In genomic region chr2:74391580-74392448, GRCh38 we compare ENCODE assay signal across 1 cellular context.
A peak's percentile ranks its signal among the peaks of the same experiment; 100 is the strongest.
TF ChIP-seq lines count a peak whose summit lies in the region.

No MANE protein-coding gene starts in this region.

TF ChIP-seq in HepG2, 621 proteins besides CTCF, POLR2A, EP300 and RAD21 (continued from another document and continues in another):
- TF ChIP-seq, protein P1, sequence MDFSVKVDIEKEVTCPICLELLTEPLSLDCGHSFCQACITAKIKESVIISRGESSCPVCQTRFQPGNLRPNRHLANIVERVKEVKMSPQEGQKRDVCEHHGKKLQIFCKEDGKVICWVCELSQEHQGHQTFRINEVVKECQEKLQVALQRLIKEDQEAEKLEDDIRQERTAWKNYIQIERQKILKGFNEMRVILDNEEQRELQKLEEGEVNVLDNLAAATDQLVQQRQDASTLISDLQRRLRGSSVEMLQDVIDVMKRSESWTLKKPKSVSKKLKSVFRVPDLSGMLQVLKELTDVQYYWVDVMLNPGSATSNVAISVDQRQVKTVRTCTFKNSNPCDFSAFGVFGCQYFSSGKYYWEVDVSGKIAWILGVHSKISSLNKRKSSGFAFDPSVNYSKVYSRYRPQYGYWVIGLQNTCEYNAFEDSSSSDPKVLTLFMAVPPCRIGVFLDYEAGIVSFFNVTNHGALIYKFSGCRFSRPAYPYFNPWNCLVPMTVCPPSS (IDR thresholded peaks at IDR 0.05): no peak
- TF ChIP-seq, protein P2, sequence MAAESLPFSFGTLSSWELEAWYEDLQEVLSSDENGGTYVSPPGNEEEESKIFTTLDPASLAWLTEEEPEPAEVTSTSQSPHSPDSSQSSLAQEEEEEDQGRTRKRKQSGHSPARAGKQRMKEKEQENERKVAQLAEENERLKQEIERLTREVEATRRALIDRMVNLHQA (CRISPR knock-in tag; IDR thresholded peaks at IDR 0.05): no peak
- TF ChIP-seq ZMYM2 (CRISPR knock-in tag; IDR thresholded peaks at IDR 0.05): no peak
- no peak for TF ChIP-seq TCF7 (IDR thresholded peaks at IDR 0.05; ENCODE audit: low read depth)
- peak; percentile 84; the same call in 1 of the 2 replicates for TF ChIP-seq REPIN1 (CRISPR knock-in tag; IDR thresholded peaks at IDR 0.05; ENCODE audit: borderline replicate concordance, low read depth)
- TF ChIP-seq ZNF337 (CRISPR knock-in tag; IDR thresholded peaks at IDR 0.05; ENCODE audit: borderline replicate concordance, low read depth): 0 out of 2 replicates have a peak, but pooled peaks have one; percentile 40
- TF ChIP-seq SNAPC4 (CRISPR knock-in tag; IDR thresholded peaks at IDR 0.05): no peak
- TF ChIP-seq DNMT1 (CRISPR knock-in tag; IDR thresholded peaks at IDR 0.05): no peak
- 0 out of 2 replicates have a peak, but pooled peaks have one; percentile 54 for TF ChIP-seq ZFAT (CRISPR knock-in tag; conservative IDR thresholded peaks at IDR 0.05)
- TF ChIP-seq, protein P3, sequence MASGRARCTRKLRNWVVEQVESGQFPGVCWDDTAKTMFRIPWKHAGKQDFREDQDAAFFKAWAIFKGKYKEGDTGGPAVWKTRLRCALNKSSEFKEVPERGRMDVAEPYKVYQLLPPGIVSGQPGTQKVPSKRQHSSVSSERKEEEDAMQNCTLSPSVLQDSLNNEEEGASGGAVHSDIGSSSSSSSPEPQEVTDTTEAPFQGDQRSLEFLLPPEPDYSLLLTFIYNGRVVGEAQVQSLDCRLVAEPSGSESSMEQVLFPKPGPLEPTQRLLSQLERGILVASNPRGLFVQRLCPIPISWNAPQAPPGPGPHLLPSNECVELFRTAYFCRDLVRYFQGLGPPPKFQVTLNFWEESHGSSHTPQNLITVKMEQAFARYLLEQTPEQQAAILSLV (CRISPR knock-in tag; IDR thresholded peaks at IDR 0.05; ENCODE audit: borderline replicate concordance): no peak; the same call in 1 of the 2 replicates
- TF ChIP-seq XRCC5 (optimal IDR thresholded peaks at IDR 0.05; ENCODE audit: low read length): peak; percentile 99
- TF ChIP-seq HNF1A (IDR thresholded peaks at IDR 0.05; ENCODE audit: low read depth): no peak
- no peak for TF ChIP-seq HNF1A (CRISPR knock-in tag; IDR thresholded peaks at IDR 0.05; ENCODE audit: borderline replicate concordance)
- TF ChIP-seq U2AF1 (optimal IDR thresholded peaks at IDR 0.05; ENCODE audit: low read depth, low read length): peak; percentile 76
- peak; percentile 90 for TF ChIP-seq ASH2L (IDR thresholded peaks at IDR 0.05; ENCODE audit: insufficient read length, low read depth, low read length)
- TF ChIP-seq ZNF704 (CRISPR knock-in tag; IDR thresholded peaks at IDR 0.05; ENCODE audit: borderline replicate concordance): no peak
- peak; percentile 82 for TF ChIP-seq ZMYM4 (CRISPR knock-in tag; IDR thresholded peaks at IDR 0.05)
- TF ChIP-seq, protein P4, sequence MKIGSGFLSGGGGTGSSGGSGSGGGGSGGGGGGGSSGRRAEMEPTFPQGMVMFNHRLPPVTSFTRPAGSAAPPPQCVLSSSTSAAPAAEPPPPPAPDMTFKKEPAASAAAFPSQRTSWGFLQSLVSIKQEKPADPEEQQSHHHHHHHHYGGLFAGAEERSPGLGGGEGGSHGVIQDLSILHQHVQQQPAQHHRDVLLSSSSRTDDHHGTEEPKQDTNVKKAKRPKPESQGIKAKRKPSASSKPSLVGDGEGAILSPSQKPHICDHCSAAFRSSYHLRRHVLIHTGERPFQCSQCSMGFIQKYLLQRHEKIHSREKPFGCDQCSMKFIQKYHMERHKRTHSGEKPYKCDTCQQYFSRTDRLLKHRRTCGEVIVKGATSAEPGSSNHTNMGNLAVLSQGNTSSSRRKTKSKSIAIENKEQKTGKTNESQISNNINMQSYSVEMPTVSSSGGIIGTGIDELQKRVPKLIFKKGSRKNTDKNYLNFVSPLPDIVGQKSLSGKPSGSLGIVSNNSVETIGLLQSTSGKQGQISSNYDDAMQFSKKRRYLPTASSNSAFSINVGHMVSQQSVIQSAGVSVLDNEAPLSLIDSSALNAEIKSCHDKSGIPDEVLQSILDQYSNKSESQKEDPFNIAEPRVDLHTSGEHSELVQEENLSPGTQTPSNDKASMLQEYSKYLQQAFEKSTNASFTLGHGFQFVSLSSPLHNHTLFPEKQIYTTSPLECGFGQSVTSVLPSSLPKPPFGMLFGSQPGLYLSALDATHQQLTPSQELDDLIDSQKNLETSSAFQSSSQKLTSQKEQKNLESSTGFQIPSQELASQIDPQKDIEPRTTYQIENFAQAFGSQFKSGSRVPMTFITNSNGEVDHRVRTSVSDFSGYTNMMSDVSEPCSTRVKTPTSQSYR (CRISPR knock-in tag; IDR thresholded peaks at IDR 0.05; ENCODE audit: borderline replicate concordance): no peak
- TF ChIP-seq TOE1 (CRISPR knock-in tag; IDR thresholded peaks at IDR 0.05): no peak
- TF ChIP-seq, protein P5, sequence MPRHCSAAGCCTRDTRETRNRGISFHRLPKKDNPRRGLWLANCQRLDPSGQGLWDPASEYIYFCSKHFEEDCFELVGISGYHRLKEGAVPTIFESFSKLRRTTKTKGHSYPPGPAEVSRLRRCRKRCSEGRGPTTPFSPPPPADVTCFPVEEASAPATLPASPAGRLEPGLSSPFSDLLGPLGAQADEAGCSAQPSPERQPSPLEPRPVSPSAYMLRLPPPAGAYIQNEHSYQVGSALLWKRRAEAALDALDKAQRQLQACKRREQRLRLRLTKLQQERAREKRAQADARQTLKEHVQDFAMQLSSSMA (CRISPR knock-in tag; IDR thresholded peaks at IDR 0.05): no peak
- no peak for TF ChIP-seq ZBTB4 (CRISPR knock-in tag; IDR thresholded peaks at IDR 0.05; ENCODE audit: borderline replicate concordance)
- TF ChIP-seq, protein P6, sequence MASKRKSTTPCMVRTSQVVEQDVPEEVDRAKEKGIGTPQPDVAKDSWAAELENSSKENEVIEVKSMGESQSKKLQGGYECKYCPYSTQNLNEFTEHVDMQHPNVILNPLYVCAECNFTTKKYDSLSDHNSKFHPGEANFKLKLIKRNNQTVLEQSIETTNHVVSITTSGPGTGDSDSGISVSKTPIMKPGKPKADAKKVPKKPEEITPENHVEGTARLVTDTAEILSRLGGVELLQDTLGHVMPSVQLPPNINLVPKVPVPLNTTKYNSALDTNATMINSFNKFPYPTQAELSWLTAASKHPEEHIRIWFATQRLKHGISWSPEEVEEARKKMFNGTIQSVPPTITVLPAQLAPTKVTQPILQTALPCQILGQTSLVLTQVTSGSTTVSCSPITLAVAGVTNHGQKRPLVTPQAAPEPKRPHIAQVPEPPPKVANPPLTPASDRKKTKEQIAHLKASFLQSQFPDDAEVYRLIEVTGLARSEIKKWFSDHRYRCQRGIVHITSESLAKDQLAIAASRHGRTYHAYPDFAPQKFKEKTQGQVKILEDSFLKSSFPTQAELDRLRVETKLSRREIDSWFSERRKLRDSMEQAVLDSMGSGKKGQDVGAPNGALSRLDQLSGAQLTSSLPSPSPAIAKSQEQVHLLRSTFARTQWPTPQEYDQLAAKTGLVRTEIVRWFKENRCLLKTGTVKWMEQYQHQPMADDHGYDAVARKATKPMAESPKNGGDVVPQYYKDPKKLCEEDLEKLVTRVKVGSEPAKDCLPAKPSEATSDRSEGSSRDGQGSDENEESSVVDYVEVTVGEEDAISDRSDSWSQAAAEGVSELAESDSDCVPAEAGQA (IDR thresholded peaks at IDR 0.05; ENCODE audit: low read depth): peak; percentile 39; the same call in 1 of the 2 replicates
- TF ChIP-seq, protein P6 (CRISPR knock-in tag; IDR thresholded peaks at IDR 0.05; ENCODE audit: borderline replicate concordance): no peak; the same call in 1 of the 2 replicates
